In the genomic region with DNA sequence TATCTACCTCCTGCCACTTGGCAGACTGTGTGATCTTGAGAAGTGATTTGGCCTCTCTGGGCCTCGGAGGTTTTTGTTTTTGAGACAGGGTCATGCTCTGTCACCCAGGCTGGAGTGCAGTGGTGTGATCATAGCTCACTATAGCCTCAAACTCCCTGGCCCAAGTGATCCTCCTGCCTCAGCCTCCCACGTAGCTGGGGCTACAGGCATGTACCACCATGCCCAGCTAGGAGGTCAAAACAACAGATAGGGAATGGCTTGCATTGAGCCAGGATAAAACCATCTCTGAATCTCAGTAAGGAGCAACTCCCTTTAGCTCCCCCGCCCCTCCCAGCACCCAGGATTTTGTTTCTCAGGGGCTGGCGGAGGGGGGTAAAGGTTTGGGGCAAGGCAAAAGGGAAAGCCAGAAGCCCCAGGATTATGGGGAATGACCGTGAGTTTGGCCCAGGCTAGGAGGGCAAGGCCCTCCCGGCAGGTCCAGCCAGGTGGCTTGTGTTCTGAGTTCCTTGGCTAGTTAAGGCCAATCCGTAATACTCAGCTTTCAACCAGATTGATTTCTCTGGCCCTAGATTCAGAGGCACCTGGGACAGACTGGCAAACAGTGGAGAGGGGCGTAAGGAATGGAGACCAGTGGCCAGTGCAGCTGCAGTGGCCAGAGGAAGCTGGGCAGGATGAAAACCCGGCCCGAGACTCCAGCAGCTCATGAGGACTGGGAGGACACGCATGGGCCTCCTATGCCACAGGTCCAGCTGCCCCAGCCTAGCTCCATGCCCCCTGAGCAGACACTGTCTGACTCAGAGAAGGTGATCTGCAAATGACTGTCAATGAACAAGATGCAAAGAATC, we compare ENCODE assay signal across 1 cellular context.
TF ChIP-seq lines count a peak whose summit lies in the region.

No MANE protein-coding gene starts in this region.

TF ChIP-seq in GM23338, 12 proteins besides CTCF, POLR2A, EP300 and RAD21 (continued from another document):
- TF ChIP-seq, protein P1, sequence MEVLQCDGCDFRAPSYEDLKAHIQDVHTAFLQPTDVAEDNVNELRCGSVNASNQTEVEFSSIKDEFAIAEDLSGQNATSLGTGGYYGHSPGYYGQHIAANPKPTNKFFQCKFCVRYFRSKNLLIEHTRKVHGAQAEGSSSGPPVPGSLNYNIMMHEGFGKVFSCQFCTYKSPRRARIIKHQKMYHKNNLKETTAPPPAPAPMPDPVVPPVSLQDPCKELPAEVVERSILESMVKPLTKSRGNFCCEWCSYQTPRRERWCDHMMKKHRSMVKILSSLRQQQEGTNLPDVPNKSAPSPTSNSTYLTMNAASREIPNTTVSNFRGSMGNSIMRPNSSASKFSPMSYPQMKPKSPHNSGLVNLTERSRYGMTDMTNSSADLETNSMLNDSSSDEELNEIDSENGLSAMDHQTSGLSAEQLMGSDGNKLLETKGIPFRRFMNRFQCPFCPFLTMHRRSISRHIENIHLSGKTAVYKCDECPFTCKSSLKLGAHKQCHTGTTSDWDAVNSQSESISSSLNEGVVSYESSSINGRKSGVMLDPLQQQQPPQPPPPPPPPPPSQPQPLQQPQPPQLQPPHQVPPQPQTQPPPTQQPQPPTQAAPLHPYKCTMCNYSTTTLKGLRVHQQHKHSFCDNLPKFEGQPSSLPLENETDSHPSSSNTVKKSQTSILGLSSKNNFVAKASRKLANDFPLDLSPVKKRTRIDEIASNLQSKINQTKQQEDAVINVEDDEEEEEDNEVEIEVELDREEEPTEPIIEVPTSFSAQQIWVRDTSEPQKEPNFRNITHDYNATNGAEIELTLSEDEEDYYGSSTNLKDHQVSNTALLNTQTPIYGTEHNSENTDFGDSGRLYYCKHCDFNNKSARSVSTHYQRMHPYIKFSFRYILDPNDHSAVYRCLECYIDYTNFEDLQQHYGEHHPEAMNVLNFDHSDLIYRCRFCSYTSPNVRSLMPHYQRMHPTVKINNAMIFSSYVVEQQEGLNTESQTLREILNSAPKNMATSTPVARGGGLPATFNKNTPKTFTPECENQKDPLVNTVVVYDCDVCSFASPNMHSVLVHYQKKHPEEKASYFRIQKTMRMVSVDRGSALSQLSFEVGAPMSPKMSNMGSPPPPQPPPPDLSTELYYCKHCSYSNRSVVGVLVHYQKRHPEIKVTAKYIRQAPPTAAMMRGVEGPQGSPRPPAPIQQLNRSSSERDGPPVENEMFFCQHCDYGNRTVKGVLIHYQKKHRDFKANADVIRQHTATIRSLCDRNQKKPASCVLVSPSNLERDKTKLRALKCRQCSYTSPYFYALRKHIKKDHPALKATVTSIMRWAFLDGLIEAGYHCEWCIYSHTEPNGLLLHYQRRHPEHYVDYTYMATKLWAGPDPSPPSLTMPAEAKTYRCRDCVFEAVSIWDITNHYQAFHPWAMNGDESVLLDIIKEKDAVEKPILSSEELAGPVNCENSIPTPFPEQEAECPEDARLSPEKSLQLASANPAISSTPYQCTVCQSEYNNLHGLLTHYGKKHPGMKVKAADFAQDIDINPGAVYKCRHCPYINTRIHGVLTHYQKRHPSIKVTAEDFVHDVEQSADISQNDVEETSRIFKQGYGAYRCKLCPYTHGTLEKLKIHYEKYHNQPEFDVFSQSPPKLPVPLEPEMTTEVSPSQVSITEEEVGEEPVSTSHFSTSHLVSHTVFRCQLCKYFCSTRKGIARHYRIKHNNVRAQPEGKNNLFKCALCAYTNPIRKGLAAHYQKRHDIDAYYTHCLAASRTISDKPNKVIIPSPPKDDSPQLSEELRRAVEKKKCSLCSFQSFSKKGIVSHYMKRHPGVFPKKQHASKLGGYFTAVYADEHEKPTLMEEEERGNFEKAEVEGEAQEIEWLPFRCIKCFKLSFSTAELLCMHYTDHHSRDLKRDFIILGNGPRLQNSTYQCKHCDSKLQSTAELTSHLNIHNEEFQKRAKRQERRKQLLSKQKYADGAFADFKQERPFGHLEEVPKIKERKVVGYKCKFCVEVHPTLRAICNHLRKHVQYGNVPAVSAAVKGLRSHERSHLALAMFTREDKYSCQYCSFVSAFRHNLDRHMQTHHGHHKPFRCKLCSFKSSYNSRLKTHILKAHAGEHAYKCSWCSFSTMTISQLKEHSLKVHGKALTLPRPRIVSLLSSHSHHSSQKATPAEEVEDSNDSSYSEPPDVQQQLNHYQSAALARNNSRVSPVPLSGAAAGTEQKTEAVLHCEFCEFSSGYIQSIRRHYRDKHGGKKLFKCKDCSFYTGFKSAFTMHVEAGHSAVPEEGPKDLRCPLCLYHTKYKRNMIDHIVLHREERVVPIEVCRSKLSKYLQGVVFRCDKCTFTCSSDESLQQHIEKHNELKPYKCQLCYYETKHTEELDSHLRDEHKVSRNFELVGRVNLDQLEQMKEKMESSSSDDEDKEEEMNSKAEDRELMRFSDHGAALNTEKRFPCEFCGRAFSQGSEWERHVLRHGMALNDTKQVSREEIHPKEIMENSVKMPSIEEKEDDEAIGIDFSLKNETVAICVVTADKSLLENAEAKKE (CRISPR knock-in tag; IDR thresholded peaks at IDR 0.05): no peak
